In genomic region chr10:128178319-128178937, GRCh38 we compare ENCODE assay signal across 9 cellular contexts. TPM values are rescaled to one million over a fixed set of nuclear protein-coding genes. Genes with fewer than 3 reads are reported as not detected.
DNase-seq lines count a peak whose midpoint lies in the region; ATAC-seq and TF ChIP-seq lines count a peak whose summit lies in the region.
"Had no signal": no experiment of that assay in that cellular context is flagged by ENCODE, and none has a peak within 500 bp of the region (broad histone marks: within the 10 kb centered on the region; RNA-seq: fewer than 3 reads in every experiment).

No MANE protein-coding gene starts in this region.

- H3K23ac ChIP-seq in H9 (ENCODE audit: insufficient read length, low read depth, low read length): no peak overlapping the region

- H3K4me1 Mint-ChIP-seq in Calu3 (ENCODE audit: low read depth, unreplicated experiment): peaks cover 17% of the 10 kb centered on the region
- H3K4me1 Mint-ChIP-seq in H9: peaks cover 3 to 13% of the 10 kb centered on the region in 2 experiments
- no peaks in the 10 kb centered on the region for H3K4me1 Mint-ChIP-seq in stimulated activated memory B cell treated with anti-CD40 and anti-IgM and Interleukin-4, amounts not matched to agents 10 μg/mL and 1 μg/mL and 100 μg/mL, for 72 hours

- H3K14ac ChIP-seq in H9 (ENCODE audit: insufficient read depth, low read length): no peak overlapping the region

- H3K27me3 ChIP-seq in H9 (ENCODE audit: insufficient read depth, low read length) (no peaks in the 10 kb centered on the region), liver (ENCODE audit: control insufficient read depth in 4 of 4, insufficient read depth in 4 of 4, low read length in 3 of 4) (no peaks in the 10 kb centered on the region), suprapubic skin (peaks cover 7% of the 10 kb centered on the region)

- H3K4ac ChIP-seq in H9 (ENCODE audit: low read depth, low read length): no peak overlapping the region

- H3K23me2 ChIP-seq in H9 (ENCODE audit: insufficient read length, low read depth, low read length, poor library complexity, severe bottlenecking): no peaks in the 10 kb centered on the region

- H2AK5ac ChIP-seq in H9 (ENCODE audit: insufficient read length, low read length): no peak overlapping the region

- ATAC-seq in HG02610 (IDR thresholded peaks at IDR 0.05; ENCODE audit: unreplicated experiment): no peak
- ATAC-seq in stimulated activated memory B cell treated with anti-CD40 and anti-IgM and Interleukin-4, amounts not matched to agents 10 μg/mL and 1 μg/mL and 100 μg/mL, for 72 hours: no peak

- TF ChIP-seq POLR2A in suprapubic skin (IDR thresholded peaks at IDR 0.05): no peak

- no peak for TF ChIP-seq EP300 in suprapubic skin (IDR thresholded peaks at IDR 0.05)

- H3K79me2 ChIP-seq in H9 (ENCODE audit: insufficient read depth, low read length): no peaks in the 10 kb centered on the region

- no peak overlapping the region for H2BK12ac ChIP-seq in H9 (ENCODE audit: insufficient read length, low read depth, low read length)

- CTCF ChIA-PET in Calu3 (lab: Charles Lee): interaction anchor here (0.7 to 1.4 kb wide), 2 partner anchors 21 to 34 kb away, joined by 3 to 6 read pairs; no protein-coding TSS in a partner anchor

- no peak overlapping the region for H3K4me3 ChIP-seq in liver (ENCODE audit: low read depth in 1 of 3, low read length in 3 of 3)
- H3K4me3 ChIP-seq in suprapubic skin: no peak overlapping the region
- H3K4me3 ChIP-seq: pancreas had no signal

- H4K20me1 ChIP-seq in H9 (ENCODE audit: control insufficient read depth, insufficient read depth, insufficient read length): no peaks in the 10 kb centered on the region

- H4K8ac ChIP-seq in H9 (replicated peaks; ENCODE audit: insufficient read length, low read depth, low read length): no peak overlapping the region

- no CpG with 5 or more reads among the region's 6 CpGs for whole genome bisulfite sequencing in H9 (ENCODE audit: extremely low coverage, insufficient read length, low lambda C conversion rate)
- 43% methylated on average over 6 of the region's 6 CpGs for WGBS in liver
- WGBS in suprapubic skin: 48% methylated on average over 6 of the region's 6 CpGs

- H3K9ac ChIP-seq in H9 (ENCODE audit: extremely low read depth, insufficient read length, low read length) (no peak overlapping the region), liver (ENCODE audit: low read depth in 1 of 2, low read length in 2 of 2) (no peak overlapping the region)

- H2BK120ac ChIP-seq in H9 (ENCODE audit: low read depth, low read length, poor library complexity, severe bottlenecking): no peak overlapping the region

- no peak overlapping the region for H3K56ac ChIP-seq in H9 (ENCODE audit: insufficient read length, low read depth, low read length)

- peak; percentile 48 for DNase-seq in Calu3
- DNase-seq in H9: peak; percentile 82
- DNase-seq in RKO (ENCODE audit: low spot score): peak; percentile 41
- peak; percentile 77 for DNase-seq in activated effector memory CD4-positive, alpha-beta T cell treated with anti-CD3 and anti-CD28 coated beads, Interleukin-2, amount 50 U/mL, for 16 hours
- no peak for DNase-seq in suprapubic skin (ENCODE audit: low spot score in 2 of 2)

- H3K4me3 Mint-ChIP-seq in Calu3 (ENCODE audit: low read depth, unreplicated experiment) (no peak overlapping the region), H9 (no peak overlapping the region)
- no peak overlapping the region for H3K4me3 Mint-ChIP-seq in stimulated activated memory B cell treated with anti-CD40 and anti-IgM and Interleukin-4, amounts not matched to agents 10 μg/mL and 1 μg/mL and 100 μg/mL, for 72 hours

- peaks cover 12% of the 10 kb centered on the region for H3K9me3 ChIP-seq in H9 (ENCODE audit: control insufficient read depth, low read depth, low read length)
- H3K9me3 ChIP-seq in liver (ENCODE audit: control insufficient read depth in 4 of 4, low read length in 3 of 4): peaks cover 0 to 4% (median 0%) of the 10 kb centered on the region in 4 donors
- H3K9me3 ChIP-seq in suprapubic skin: peaks cover 6% of the 10 kb centered on the region
- H3K9me3 ChIP-seq: pancreas had no signal

- H3K27me3 Mint-ChIP-seq in Calu3 (ENCODE audit: unreplicated experiment) (peaks cover 27% of the 10 kb centered on the region), H9 (ENCODE audit: low read depth) (no peaks in the 10 kb centered on the region; the same call in 1 of the 2 replicates)
- H3K27me3 Mint-ChIP-seq in stimulated activated memory B cell treated with anti-CD40 and anti-IgM and Interleukin-4, amounts not matched to agents 10 μg/mL and 1 μg/mL and 100 μg/mL, for 72 hours: peaks cover 31% of the 10 kb centered on the region

- TF ChIP-seq RAD21 in liver (IDR thresholded peaks at IDR 0.05): peak; percentile 20 to 63

- H2AFZ ChIP-seq in H9 (ENCODE audit: low read length): no peak overlapping the region

- H3K36me3 ChIP-seq in liver (ENCODE audit: control insufficient read depth in 4 of 4, insufficient read depth in 3 of 4, low read depth in 1 of 4, low read length in 3 of 4) (no peaks in the 10 kb centered on the region), suprapubic skin (no peaks in the 10 kb centered on the region)
- H3K36me3 ChIP-seq: pancreas had no signal

- no peak overlapping the region for H3K4me2 ChIP-seq in H9 (ENCODE audit: insufficient read depth, insufficient read length, low read length)

- intact Hi-C loops in Calu3 (cut with micrococcal nuclease; ENCODE audit: unreplicated experiment): no loop called here

- no peak overlapping the region for H2BK15ac ChIP-seq in H9 (ENCODE audit: low read depth, low read length)

- H2BK20ac ChIP-seq in H9 (ENCODE audit: low read depth, low read length, poor library complexity, severe bottlenecking): no peak overlapping the region

- H3K9me3 Mint-ChIP-seq in Calu3 (ENCODE audit: low read depth, unreplicated experiment): peaks cover 4% of the 10 kb centered on the region
- peaks cover 30 to 31% of the 10 kb centered on the region in 2 experiments for H3K9me3 Mint-ChIP-seq in H9
- H3K9me3 Mint-ChIP-seq in stimulated activated memory B cell treated with anti-CD40 and anti-IgM and Interleukin-4, amounts not matched to agents 10 μg/mL and 1 μg/mL and 100 μg/mL, for 72 hours: peaks cover 13% of the 10 kb centered on the region

- no peak overlapping the region for H4K5ac ChIP-seq in H9 (ENCODE audit: insufficient read length, low read depth, low read length)

- H3K27ac Mint-ChIP-seq in Calu3 (ENCODE audit: unreplicated experiment) (no peak overlapping the region), H9 (no peak overlapping the region)
- H3K27ac Mint-ChIP-seq in stimulated activated memory B cell treated with anti-CD40 and anti-IgM and Interleukin-4, amounts not matched to agents 10 μg/mL and 1 μg/mL and 100 μg/mL, for 72 hours: no peak overlapping the region

- H3K36me3 Mint-ChIP-seq in Calu3 (ENCODE audit: insufficient read depth, unreplicated experiment): no peaks in the 10 kb centered on the region
- peaks cover 10 to 28% (median 15%) of the 10 kb centered on the region in 3 experiments for H3K36me3 Mint-ChIP-seq in H9 (ENCODE audit: insufficient read depth in 1 of 3, low read depth in 3 of 3)
- peaks cover 5% of the 10 kb centered on the region for H3K36me3 Mint-ChIP-seq in stimulated activated memory B cell treated with anti-CD40 and anti-IgM and Interleukin-4, amounts not matched to agents 10 μg/mL and 1 μg/mL and 100 μg/mL, for 72 hours

- H3K18ac ChIP-seq in H9 (ENCODE audit: insufficient read length, low read depth, low read length): no peak overlapping the region

- no TSS peak for BruUV-seq in Calu3 (replicated peaks; lab: Mats Ljungman, UMichigan)

- no peak overlapping the region for H2BK5ac ChIP-seq in H9 (ENCODE audit: insufficient read length, low read length)

- H3K4me1 ChIP-seq in H9 (ENCODE audit: insufficient read depth, low read length): no peaks in the 10 kb centered on the region
- peaks cover 0 to 8% (median 3%) of the 10 kb centered on the region in 4 donors for H3K4me1 ChIP-seq in liver (ENCODE audit: control insufficient read depth in 4 of 4, insufficient read depth in 4 of 4, low read length in 3 of 4)
- H3K4me1 ChIP-seq in suprapubic skin: no peaks in the 10 kb centered on the region
- H3K4me1 ChIP-seq: pancreas had no signal

- TF ChIP-seq CTCF in Calu3 (IDR thresholded peaks at IDR 0.05; ENCODE audit: unreplicated experiment) (no peak), H9 (conservative IDR thresholded peaks at IDR 0.05) (peak; percentile 80), liver (IDR thresholded peaks at IDR 0.05; ENCODE audit: low read depth, low read length, missing input control) (no peak), suprapubic skin (IDR thresholded peaks at IDR 0.05) (peak in 1 of 2 donors; percentile 15)

- no peak overlapping the region for H3K27ac ChIP-seq in H9 (ENCODE audit: insufficient read length, low read depth, low read length)
- H3K27ac ChIP-seq in liver (ENCODE audit: low read depth in 1 of 2, low read length in 2 of 2): no peak overlapping the region
- H3K27ac ChIP-seq in suprapubic skin: no peak overlapping the region
- H3K27ac ChIP-seq: pancreas had no signal

- no peak overlapping the region for H4K91ac ChIP-seq in H9 (ENCODE audit: insufficient read length, low read depth, low read length)

- H3T11ph ChIP-seq in H9 (ENCODE audit: low read length): no peak overlapping the region

- H3K79me1 ChIP-seq in H9 (ENCODE audit: insufficient read depth, low read depth, low read length, poor library complexity, severe bottlenecking): no peaks in the 10 kb centered on the region

TF ChIP-seq in liver, 16 proteins besides CTCF, POLR2A, EP300 and RAD21 (continues in another document):
- TF ChIP-seq NR2F2 (IDR thresholded peaks at IDR 0.05) (no peak), YY1 (IDR thresholded peaks at IDR 0.05) (no peak), ATF3 (IDR thresholded peaks at IDR 0.05) (no peak), HNF4A (conservative IDR thresholded peaks at IDR 0.05) (no peak), HNF4G (IDR thresholded peaks at IDR 0.05) (no peak)

RNA-seq across cellular contexts. Expression of gene MKI67, which starts 52.2 kb away (rescaled TPM):
- total RNA-seq in Calu3 (2022): 72.8 and 87.8 TPM in 2 replicates
- 99.0 and 108 TPM in 2 replicates for total RNA-seq in H9 (2021)
- total RNA-seq in liver: 10 to 100 TPM in 1 of 2 donors, under 1 TPM in 1; 0.25 to 54.5 TPM
- 1 to 10 TPM in 1 of 2 donors, under 1 TPM in 1; 0.50 to 1.6 TPM for polyA plus RNA-seq in liver
- total RNA-seq in suprapubic skin: 10 to 100 TPM in 1 of 4 donors, 1 to 10 TPM in 3; 5.6 to 13.0 (median 8.9) TPM

Comparison
In these comparisons a context has a peak if more than half of its experiments do, and no peak if none do; other contexts are left out.
1. DNase-seq: peak in Calu3 (single experiment), H9 (single experiment), RKO (single experiment) and activated effector memory CD4-positive, alpha-beta T cell treated with anti-CD3 and anti-CD28 coated beads, Interleukin-2, amount 50 U/mL, for 16 hours (single experiment); none in suprapubic skin (0 of 2).